ENCODE assay signal across 1 cellular context in the genomic region with DNA sequence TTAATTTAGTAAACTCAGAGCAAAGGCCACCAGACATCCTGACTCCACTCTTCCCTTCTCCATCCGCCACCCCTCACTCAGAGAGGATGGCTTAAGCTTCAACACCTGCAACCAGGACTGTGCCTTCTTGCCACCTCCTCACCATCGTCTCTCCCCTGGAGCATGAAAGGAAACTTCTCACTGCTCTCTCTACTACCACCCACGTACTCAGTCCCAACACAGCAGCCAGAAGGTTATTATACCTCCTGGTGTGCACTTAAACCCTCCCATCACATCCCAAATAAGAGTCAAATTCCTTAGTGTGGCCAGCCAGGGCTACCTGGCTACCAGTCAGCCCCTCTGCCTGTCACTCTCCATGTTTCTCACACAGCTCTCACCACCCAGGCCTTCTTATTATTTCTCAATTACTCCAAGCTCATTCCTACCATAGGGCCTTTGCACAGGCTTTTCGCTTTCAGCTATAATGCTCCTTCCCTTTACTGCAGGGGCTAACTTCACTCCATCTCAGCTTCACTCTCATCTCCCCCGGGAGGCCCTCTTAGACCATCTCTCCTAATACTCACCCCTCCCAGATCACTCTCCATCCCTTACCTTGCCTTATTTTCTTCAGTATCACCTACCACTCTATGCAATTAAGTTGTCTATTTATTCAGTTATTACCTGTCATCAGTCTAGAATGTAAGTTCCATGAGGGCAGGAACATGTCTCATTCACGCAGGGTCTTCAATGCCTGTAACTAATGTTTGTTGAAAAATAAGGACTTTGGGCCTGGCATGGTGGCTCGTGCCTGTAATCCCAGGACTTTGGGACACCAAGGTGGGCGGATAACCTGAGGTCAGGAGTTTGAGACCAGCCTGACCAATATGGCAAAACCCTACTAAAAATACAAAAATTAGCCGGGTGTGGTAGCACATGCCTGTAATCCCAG.
TF ChIP-seq lines count a peak whose summit lies in the region.

No MANE protein-coding gene starts in this region.

TF ChIP-seq in GM23338, 12 proteins besides CTCF, POLR2A, EP300 and RAD21 (continued from another document):
- TF ChIP-seq ETS1 (IDR thresholded peaks at IDR 0.05) = no peak
- TF ChIP-seq, protein P1, sequence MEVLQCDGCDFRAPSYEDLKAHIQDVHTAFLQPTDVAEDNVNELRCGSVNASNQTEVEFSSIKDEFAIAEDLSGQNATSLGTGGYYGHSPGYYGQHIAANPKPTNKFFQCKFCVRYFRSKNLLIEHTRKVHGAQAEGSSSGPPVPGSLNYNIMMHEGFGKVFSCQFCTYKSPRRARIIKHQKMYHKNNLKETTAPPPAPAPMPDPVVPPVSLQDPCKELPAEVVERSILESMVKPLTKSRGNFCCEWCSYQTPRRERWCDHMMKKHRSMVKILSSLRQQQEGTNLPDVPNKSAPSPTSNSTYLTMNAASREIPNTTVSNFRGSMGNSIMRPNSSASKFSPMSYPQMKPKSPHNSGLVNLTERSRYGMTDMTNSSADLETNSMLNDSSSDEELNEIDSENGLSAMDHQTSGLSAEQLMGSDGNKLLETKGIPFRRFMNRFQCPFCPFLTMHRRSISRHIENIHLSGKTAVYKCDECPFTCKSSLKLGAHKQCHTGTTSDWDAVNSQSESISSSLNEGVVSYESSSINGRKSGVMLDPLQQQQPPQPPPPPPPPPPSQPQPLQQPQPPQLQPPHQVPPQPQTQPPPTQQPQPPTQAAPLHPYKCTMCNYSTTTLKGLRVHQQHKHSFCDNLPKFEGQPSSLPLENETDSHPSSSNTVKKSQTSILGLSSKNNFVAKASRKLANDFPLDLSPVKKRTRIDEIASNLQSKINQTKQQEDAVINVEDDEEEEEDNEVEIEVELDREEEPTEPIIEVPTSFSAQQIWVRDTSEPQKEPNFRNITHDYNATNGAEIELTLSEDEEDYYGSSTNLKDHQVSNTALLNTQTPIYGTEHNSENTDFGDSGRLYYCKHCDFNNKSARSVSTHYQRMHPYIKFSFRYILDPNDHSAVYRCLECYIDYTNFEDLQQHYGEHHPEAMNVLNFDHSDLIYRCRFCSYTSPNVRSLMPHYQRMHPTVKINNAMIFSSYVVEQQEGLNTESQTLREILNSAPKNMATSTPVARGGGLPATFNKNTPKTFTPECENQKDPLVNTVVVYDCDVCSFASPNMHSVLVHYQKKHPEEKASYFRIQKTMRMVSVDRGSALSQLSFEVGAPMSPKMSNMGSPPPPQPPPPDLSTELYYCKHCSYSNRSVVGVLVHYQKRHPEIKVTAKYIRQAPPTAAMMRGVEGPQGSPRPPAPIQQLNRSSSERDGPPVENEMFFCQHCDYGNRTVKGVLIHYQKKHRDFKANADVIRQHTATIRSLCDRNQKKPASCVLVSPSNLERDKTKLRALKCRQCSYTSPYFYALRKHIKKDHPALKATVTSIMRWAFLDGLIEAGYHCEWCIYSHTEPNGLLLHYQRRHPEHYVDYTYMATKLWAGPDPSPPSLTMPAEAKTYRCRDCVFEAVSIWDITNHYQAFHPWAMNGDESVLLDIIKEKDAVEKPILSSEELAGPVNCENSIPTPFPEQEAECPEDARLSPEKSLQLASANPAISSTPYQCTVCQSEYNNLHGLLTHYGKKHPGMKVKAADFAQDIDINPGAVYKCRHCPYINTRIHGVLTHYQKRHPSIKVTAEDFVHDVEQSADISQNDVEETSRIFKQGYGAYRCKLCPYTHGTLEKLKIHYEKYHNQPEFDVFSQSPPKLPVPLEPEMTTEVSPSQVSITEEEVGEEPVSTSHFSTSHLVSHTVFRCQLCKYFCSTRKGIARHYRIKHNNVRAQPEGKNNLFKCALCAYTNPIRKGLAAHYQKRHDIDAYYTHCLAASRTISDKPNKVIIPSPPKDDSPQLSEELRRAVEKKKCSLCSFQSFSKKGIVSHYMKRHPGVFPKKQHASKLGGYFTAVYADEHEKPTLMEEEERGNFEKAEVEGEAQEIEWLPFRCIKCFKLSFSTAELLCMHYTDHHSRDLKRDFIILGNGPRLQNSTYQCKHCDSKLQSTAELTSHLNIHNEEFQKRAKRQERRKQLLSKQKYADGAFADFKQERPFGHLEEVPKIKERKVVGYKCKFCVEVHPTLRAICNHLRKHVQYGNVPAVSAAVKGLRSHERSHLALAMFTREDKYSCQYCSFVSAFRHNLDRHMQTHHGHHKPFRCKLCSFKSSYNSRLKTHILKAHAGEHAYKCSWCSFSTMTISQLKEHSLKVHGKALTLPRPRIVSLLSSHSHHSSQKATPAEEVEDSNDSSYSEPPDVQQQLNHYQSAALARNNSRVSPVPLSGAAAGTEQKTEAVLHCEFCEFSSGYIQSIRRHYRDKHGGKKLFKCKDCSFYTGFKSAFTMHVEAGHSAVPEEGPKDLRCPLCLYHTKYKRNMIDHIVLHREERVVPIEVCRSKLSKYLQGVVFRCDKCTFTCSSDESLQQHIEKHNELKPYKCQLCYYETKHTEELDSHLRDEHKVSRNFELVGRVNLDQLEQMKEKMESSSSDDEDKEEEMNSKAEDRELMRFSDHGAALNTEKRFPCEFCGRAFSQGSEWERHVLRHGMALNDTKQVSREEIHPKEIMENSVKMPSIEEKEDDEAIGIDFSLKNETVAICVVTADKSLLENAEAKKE (CRISPR knock-in tag; IDR thresholded peaks at IDR 0.05) = no peak
- no peak for TF ChIP-seq NANOG (IDR thresholded peaks at IDR 0.05; ENCODE audit: borderline replicate concordance)
- TF ChIP-seq EZH2phosphoT487 (IDR thresholded peaks at IDR 0.05; ENCODE audit: unreplicated experiment) = no peak
- TF ChIP-seq JUNB (IDR thresholded peaks at IDR 0.05; ENCODE audit: unreplicated experiment) = no peak
